ENCODE assay signal across 31 cellular contexts in genomic region chr5:59140133-59140532, GRCh38.
"Had no signal": no experiment of that assay in that cellular context is flagged by ENCODE, and none has a peak within 500 bp of the region (broad histone marks: within the 10 kb centered on the region; RNA-seq: fewer than 3 reads in every experiment).

No MANE protein-coding gene starts in this region.

- H3K9ac ChIP-seq: KMS-11 had no signal

- H3K9me3 ChIP-seq: body of pancreas, breast epithelium had no signal

- H3K27ac ChIP-seq: body of pancreas, breast epithelium, KMS-11, VCaP had no signal

- H3K4me1 ChIP-seq: body of pancreas, breast epithelium had no signal

- H3K4me3 ChIP-seq: body of pancreas, breast epithelium had no signal

- ATAC-seq: activated CD8-positive, alpha-beta memory T cell treated with anti-CD3 and anti-CD28 coated beads, Interleukin-2, amount 10 ng/mL, durations not matched to agents 7 days and 5 days; body of pancreas; Panc1; SK-N-SH treated with all-trans-retinoic acid at 6 μM for 48 hours; T-cell; T-helper 17 cell had no signal

- DNase-seq: activated B cell treated with CpG ODN at 0.5 μM for 24 hours; activated CD4-positive, alpha-beta memory T cell treated with anti-CD3 and anti-CD28 coated beads, Interleukin-2, amount 10 ng/mL, durations not matched to agents 7 days and 5 days; activated CD4-positive, alpha-beta T cell treated with anti-CD3 and anti-CD28 coated beads for 48 hours; activated CD4-positive, CD25-positive, alpha-beta regulatory T cell treated with anti-CD3 and anti-CD28 coated beads, Interleukin-2, amount 50 U/mL, for 72 hours; activated CD8-positive, alpha-beta memory T cell treated with anti-CD3 and anti-CD28 coated beads for 24 hours; activated CD8-positive, alpha-beta memory T cell treated with anti-CD3 and anti-CD28 coated beads, Interleukin-2, amount 10 ng/mL, durations not matched to agents 7 days and 5 days; activated CD8-positive, alpha-beta memory T cell treated with anti-CD3 and anti-CD28 coated beads, Interleukin-2, amount 50 U/mL, for 48 hours; activated gamma-delta T cell; activated naive CD4-positive, alpha-beta T cell treated with Interleukin-2 at 50 U/mL for 16 hours; activated naive CD8-positive, alpha-beta T cell treated with anti-CD3 and anti-CD28 coated beads, Interleukin-2, amount 10 ng/mL, durations not matched to agents 7 days and 5 days; activated T-cell treated with anti-CD3 and anti-CD28 coated beads, Interleukin-2, amount 50 U/mL, for 48 hours; body of pancreas; MM.1S; MV-4-11; NCI-H1092; NCI-H1436 treated with DMSO at 0.1 percent for 48 hours; NCI-H1694 treated with DMSO at 0.1 percent for 48 hours; NCI-H2029; NCI-H2171; NCI-H510A; NCI-H526 treated with DMSO at 0.1 percent for 48 hours; NCI-H82; SIG-M5; T-cell; T-helper 17 cell had no signal

- H3K27me3 ChIP-seq: body of pancreas, breast epithelium had no signal

- FAIRE-seq: astrocyte had no signal

- H3K36me3 ChIP-seq: breast epithelium had no signal
